2 cellular contexts compared by ENCODE assay signal in genomic region chr7:31663072-31663471, GRCh38.
TF ChIP-seq lines count a peak whose summit lies in the region.

No MANE protein-coding gene starts in this region.

TF ChIP-seq in HCT116, 20 proteins besides CTCF, POLR2A, EP300 and RAD21:
- no peak for TF ChIP-seq SP1 (IDR thresholded peaks at IDR 0.05; ENCODE audit: low read depth)
- no peak for TF ChIP-seq SRF (IDR thresholded peaks at IDR 0.05; ENCODE audit: low read depth)

TF ChIP-seq in GM12878, 131 proteins besides CTCF, POLR2A, EP300 and RAD21:
- TF ChIP-seq ZSCAN29 (IDR thresholded peaks at IDR 0.05) (no peak), STAT1 (conservative IDR thresholded peaks at IDR 0.05) (no peak), STAT3 (IDR thresholded peaks at IDR 0.05; ENCODE audit: low read depth, low read length) (no peak)
